ENCODE assay signal across 8 cellular contexts in genomic region chr1:21022279-21023040, GRCh38.
DNase-seq lines count a peak whose midpoint lies in the region; ATAC-seq lines count a peak whose summit lies in the region.

No MANE protein-coding gene starts in this region.

- peaks cover 18% of the 10 kb centered on the region for H3K4me1 Mint-ChIP-seq in activated CD4-positive, alpha-beta T cell treated with anti-CD3 and anti-CD28 coated beads, Interleukin-2, amount 10 ng/mL, durations not matched to agents 7 days and 5 days

- CTCF ChIA-PET in activated CD4-positive, alpha-beta T cell treated with anti-CD3 and anti-CD28 coated beads, Interleukin-2, amount 10 ng/mL, durations not matched to agents 7 days and 5 days (lab: Charles Lee): no interaction called here

- ATAC-seq in GM19035 (IDR thresholded peaks at IDR 0.05; ENCODE audit: unreplicated experiment): peak; percentile 87
- ATAC-seq in HG03378 (IDR thresholded peaks at IDR 0.05; ENCODE audit: unreplicated experiment): peak; percentile 92
- no peak for ATAC-seq in HG02884 (IDR thresholded peaks at IDR 0.05; ENCODE audit: unreplicated experiment)

- H3K36me3 Mint-ChIP-seq in activated CD4-positive, alpha-beta T cell treated with anti-CD3 and anti-CD28 coated beads, Interleukin-2, amount 10 ng/mL, durations not matched to agents 7 days and 5 days (ENCODE audit: low read depth): peaks cover 14% of the 10 kb centered on the region

- peaks cover 2% of the 10 kb centered on the region for H3K9me3 Mint-ChIP-seq in activated CD4-positive, alpha-beta T cell treated with anti-CD3 and anti-CD28 coated beads, Interleukin-2, amount 10 ng/mL, durations not matched to agents 7 days and 5 days

- peak overlapping the region; percentile 94 for H3K27ac Mint-ChIP-seq in activated CD4-positive, alpha-beta T cell treated with anti-CD3 and anti-CD28 coated beads, Interleukin-2, amount 10 ng/mL, durations not matched to agents 7 days and 5 days

- H3K4me3 Mint-ChIP-seq in activated CD4-positive, alpha-beta T cell treated with anti-CD3 and anti-CD28 coated beads, Interleukin-2, amount 10 ng/mL, durations not matched to agents 7 days and 5 days: peak overlapping the region; percentile 64

- no peaks in the 10 kb centered on the region for H3K27me3 Mint-ChIP-seq in activated CD4-positive, alpha-beta T cell treated with anti-CD3 and anti-CD28 coated beads, Interleukin-2, amount 10 ng/mL, durations not matched to agents 7 days and 5 days

- POLR2A ChIA-PET in activated CD4-positive, alpha-beta T cell treated with anti-CD3 and anti-CD28 coated beads, Interleukin-2, amount 10 ng/mL, durations not matched to agents 7 days and 5 days (lab: Charles Lee): interaction anchor here (0.6 kb wide), 1 partner anchor 58 kb away, joined by 4 read pairs; no protein-coding TSS in a partner anchor

- DNase-seq in COLO829 (ENCODE audit: low spot score) (peak; percentile 72), NCI-H2196 treated with DMSO at 0.1 percent for 48 hours (lab: John Stamatoyannopoulos, UW; ENCODE audit: unreplicated experiment) (peak; percentile 94), fibroblast of peridontal ligament (ENCODE audit: extremely low read depth) (peak; percentile 99), non-pigmented ciliary epithelial cell (ENCODE audit: low read depth) (peak; percentile 94)
- peak; percentile 48 for DNase-seq in activated CD4-positive, alpha-beta T cell treated with anti-CD3 and anti-CD28 coated beads, Interleukin-2, amount 10 ng/mL, durations not matched to agents 7 days and 5 days

Comparison
In these comparisons a context has a peak if more than half of its experiments do, and no peak if none do; other contexts are left out.
1. DNase-seq: peak in every context shown above with its lines; median percentile 99 in fibroblast of peridontal ligament; 94 in NCI-H2196 treated with DMSO at 0.1 percent for 48 hours; 94 in non-pigmented ciliary epithelial cell; 72 in COLO829; 48 in activated CD4-positive, alpha-beta T cell treated with anti-CD3 and anti-CD28 coated beads, Interleukin-2, amount 10 ng/mL, durations not matched to agents 7 days and 5 days.